9 cellular contexts compared by ENCODE assay signal in the genomic region with DNA sequence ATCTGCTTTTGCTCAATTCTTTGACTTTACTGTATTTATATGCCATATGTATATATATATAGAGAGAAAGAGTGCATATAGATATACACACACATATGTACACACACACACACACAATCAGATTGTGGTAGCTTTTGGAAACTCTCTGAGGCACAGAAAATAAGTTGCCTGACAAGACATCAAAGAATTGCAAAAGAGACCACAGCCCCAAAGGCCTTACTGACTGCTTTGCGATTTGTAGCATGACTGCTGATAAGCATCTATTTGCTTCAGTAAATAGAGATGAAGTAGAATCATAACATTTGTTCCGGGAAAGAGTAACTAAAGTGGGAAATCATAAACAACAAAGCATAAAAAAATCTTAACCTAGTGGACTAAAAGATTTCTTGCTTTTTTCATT. TPM values are rescaled to one million over a fixed set of nuclear protein-coding genes. Genes with fewer than 3 reads are reported as not detected.
DNase-seq lines count a peak whose midpoint lies in the region; ATAC-seq lines count a peak whose summit lies in the region.
"Had no signal": no experiment of that assay in that cellular context is flagged by ENCODE, and none has a peak within 500 bp of the region (broad histone marks: within the 10 kb centered on the region; RNA-seq: fewer than 3 reads in every experiment).

No MANE protein-coding gene starts in this region.

- no peak overlapping the region for H3K4me3 ChIP-seq in urinary bladder (ENCODE audit: low read depth, low read length)

- peak overlapping the region; percentile 96 for H3K27ac Mint-ChIP-seq in activated CD4-positive, alpha-beta memory T cell treated with anti-CD3 and anti-CD28 coated beads for 36 hours

- no peaks in the 10 kb centered on the region for H3K4me1 ChIP-seq in urinary bladder (ENCODE audit: insufficient read depth)

- CTCF ChIA-PET in activated CD4-positive, alpha-beta memory T cell treated with anti-CD3 and anti-CD28 coated beads for 36 hours (lab: Charles Lee): interaction anchor here (1.0 to 1.5 kb wide), 6 partner anchors 9 to 244 kb away, joined by 3 to 6 read pairs (median 4); a partner anchor contains a TSS

- H3K27me3 Mint-ChIP-seq in activated CD4-positive, alpha-beta memory T cell treated with anti-CD3 and anti-CD28 coated beads for 36 hours: no peaks in the 10 kb centered on the region

- H3K36me3 ChIP-seq in urinary bladder (ENCODE audit: insufficient read depth): peaks cover 2% of the 10 kb centered on the region

- H3K27ac ChIP-seq in urinary bladder (ENCODE audit: low read depth): peak overlapping the region; percentile 58

- no peaks in the 10 kb centered on the region for H3K36me3 Mint-ChIP-seq in activated CD4-positive, alpha-beta memory T cell treated with anti-CD3 and anti-CD28 coated beads for 36 hours

- POLR2A ChIA-PET in activated CD4-positive, alpha-beta memory T cell treated with anti-CD3 and anti-CD28 coated beads for 36 hours (lab: Charles Lee): interaction anchor here (0.9 to 3.8 kb wide), 7 partner anchors 10 to 222 kb away, joined by 3 to 59 read pairs (median 4); a partner anchor contains a TSS

- no peaks in the 10 kb centered on the region for H3K9me3 Mint-ChIP-seq in activated CD4-positive, alpha-beta memory T cell treated with anti-CD3 and anti-CD28 coated beads for 36 hours

- H3K4me3 Mint-ChIP-seq in activated CD4-positive, alpha-beta memory T cell treated with anti-CD3 and anti-CD28 coated beads for 36 hours: peak overlapping the region; percentile 73

- H3K4me1 Mint-ChIP-seq in activated CD4-positive, alpha-beta memory T cell treated with anti-CD3 and anti-CD28 coated beads for 36 hours (ENCODE audit: low read depth): peaks cover 53% of the 10 kb centered on the region

- intact Hi-C loops in activated CD4-positive, alpha-beta memory T cell treated with anti-CD3 and anti-CD28 coated beads for 36 hours (cut with micrococcal nuclease): loop anchor here (1.0 to 5.0 kb wide), 5 partner anchors 10 to 242 kb away; a partner anchor contains a TSS

- whole genome bisulfite sequencing in urinary bladder: 29% methylated on average over 2 of the region's 2 CpGs

- DNase-seq in activated gamma-delta T cell treated with Interleukin-2 at 50 U/mL for 16 hours (peak; percentile 21), activated gamma-delta T cell (lab: John Stamatoyannopoulos, UW) (no peak), left kidney (ENCODE audit: low read depth, low spot score) (peak; percentile 6), left lobe of liver (ENCODE audit: low spot score) (no peak), middle frontal gyrus (ENCODE audit: extremely low spot score, low spot score) (no peak), NCI-H82 (lab: John Stamatoyannopoulos, UW) (no peak)
- DNase-seq in activated CD4-positive, alpha-beta memory T cell treated with anti-CD3 and anti-CD28 coated beads for 36 hours: peak; percentile 38
- DNase-seq: NCI-H146 had no signal

- ATAC-seq in left lobe of liver: no peak

RNA-seq across cellular contexts. Expression of a gene that starts 9.4 kb away (rescaled TPM):
- 100 to 1,000 TPM; 134 to 146 TPM for total RNA-seq in activated CD4-positive, alpha-beta memory T cell treated with anti-CD3 and anti-CD28 coated beads for 36 hours
- total RNA-seq in urinary bladder: 45.8 TPM
- polyA plus RNA-seq in urinary bladder: 54.1 TPM
- 21.1 TPM for total RNA-seq in left lobe of liver

RNA-seq across cellular contexts. Expression of a gene that starts 52.4 kb away (rescaled TPM):
- 1 to 10 TPM; 3.5 to 3.6 TPM for total RNA-seq in activated CD4-positive, alpha-beta memory T cell treated with anti-CD3 and anti-CD28 coated beads for 36 hours
- total RNA-seq in urinary bladder (0.74 TPM), left lobe of liver (0.40 TPM)
- polyA plus RNA-seq in urinary bladder: 0.41 TPM

RNA-seq across cellular contexts. Expression of a gene that starts 52.8 kb away (rescaled TPM):
- 10 to 100 TPM in 1 of 2 experiments, 1 to 10 TPM in 1; 9.8 to 10.8 TPM for total RNA-seq in activated CD4-positive, alpha-beta memory T cell treated with anti-CD3 and anti-CD28 coated beads for 36 hours
- 3.3 TPM for total RNA-seq in urinary bladder
- 2.9 TPM for polyA plus RNA-seq in urinary bladder
- 3.4 TPM for total RNA-seq in left lobe of liver

Comparison
In these comparisons a context has a peak if more than half of its experiments do, and no peak if none do; other contexts are left out.
1. DNase-seq: peak in activated gamma-delta T cell treated with Interleukin-2 at 50 U/mL for 16 hours (single experiment), activated CD4-positive, alpha-beta memory T cell treated with anti-CD3 and anti-CD28 coated beads for 36 hours (single experiment) and left kidney (single experiment); none in activated gamma-delta T cell (single experiment), left lobe of liver (single experiment), middle frontal gyrus (single experiment) and NCI-H82 (single experiment).